In the genomic region with DNA sequence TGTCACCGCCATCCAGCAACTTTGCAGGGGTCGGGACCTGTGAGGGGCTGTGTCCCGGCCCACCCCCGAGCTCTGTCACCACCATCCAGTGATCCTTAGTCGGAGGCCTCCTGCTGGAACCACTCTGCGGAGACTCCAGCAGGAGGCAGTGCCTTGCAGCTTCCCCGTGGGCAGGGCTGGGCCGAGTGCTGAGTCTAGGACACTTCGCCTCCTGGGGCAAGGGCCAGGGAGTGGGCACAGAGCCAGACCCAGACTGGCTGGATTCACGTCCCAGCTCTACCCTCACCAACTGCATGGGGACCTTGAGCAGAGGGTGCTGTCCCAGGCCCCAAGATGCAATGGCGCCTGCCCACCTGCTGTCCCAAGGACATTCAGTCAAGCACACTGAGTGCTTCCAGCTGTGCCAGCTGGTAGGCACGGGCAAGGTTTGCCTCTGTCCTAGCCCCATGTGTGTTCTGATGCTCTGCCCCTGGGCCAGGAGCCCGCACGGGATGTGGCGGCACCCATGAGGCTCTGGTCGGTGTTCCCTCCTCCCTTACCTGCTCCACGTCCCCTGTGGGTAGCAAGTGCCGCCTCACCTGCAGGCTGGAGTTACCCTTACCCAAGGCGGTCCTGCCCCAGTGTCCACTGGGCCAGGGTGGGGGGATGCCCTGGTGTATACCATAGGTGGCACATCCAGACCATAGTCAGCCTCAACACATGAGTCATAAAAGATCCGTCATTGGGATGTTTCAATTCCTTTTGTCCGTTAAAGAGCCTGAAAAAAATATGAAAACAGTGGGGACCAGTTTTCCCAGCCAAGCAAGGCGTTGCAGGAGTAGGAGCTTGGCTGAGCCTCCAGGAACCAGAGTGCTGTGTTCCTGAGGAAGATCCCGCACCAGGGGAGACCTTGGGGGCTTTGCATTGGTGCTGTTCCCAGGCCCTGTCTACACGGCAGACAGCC, we compare ENCODE assay signal across 14 cellular contexts. TPM values are rescaled to one million over a fixed set of nuclear protein-coding genes. Genes with fewer than 3 reads are reported as not detected.
A peak's percentile ranks its signal among the peaks of the same experiment; 100 is the strongest.
DNase-seq lines count a peak whose midpoint lies in the region; ATAC-seq, FAIRE-seq and TF ChIP-seq lines count a peak whose summit lies in the region.
"Had no signal": no experiment of that assay in that cellular context is flagged by ENCODE, and none has a peak within 500 bp of the region (broad histone marks: within the 10 kb centered on the region; RNA-seq: fewer than 3 reads in every experiment).

No MANE protein-coding gene starts in this region.

- H3K27me3 ChIP-seq in adrenal gland (no peaks in the 10 kb centered on the region), HepG2 (ENCODE audit: control insufficient read depth in 1 of 2, insufficient read depth in 2 of 2, low read length in 2 of 2) (no peaks in the 10 kb centered on the region)

- ATAC-seq in HepG2 = no peak
- no peak for ATAC-seq in esophagus mucosa

- FAIRE-seq in HepG2 (lab: Jason Lieb, UNC) = no peak
- FAIRE-seq: G401.6 had no signal

- H4K20me1 ChIP-seq in HepG2 (ENCODE audit: insufficient read depth, low read length) = peaks cover 37% of the 10 kb centered on the region; the same call in 1 of the 2 replicates

- H3K9ac ChIP-seq in HepG2 (ENCODE audit: insufficient read depth, low read depth, low read length) = no peak overlapping the region

- TF ChIP-seq POLR2A in adrenal gland (IDR thresholded peaks at IDR 0.05) (no peak), HepG2 (IDR thresholded peaks at IDR 0.05; ENCODE audit: insufficient read depth in 1 of 2, low read depth in 2 of 2, low read length in 2 of 2) (no peak)

- in situ Hi-C loops in HepG2 (cut with HindIII; ENCODE audit: extremely low pct_ligation_motif_present, low pct_unique_long_range_greater_than_20kb) = no loop called here

- CTCF ChIA-PET in HepG2 (lab: Yijun Ruan, JAX; ENCODE audit: low intra/inter-chr PET ratio, low total read pairs) = no interaction called here

- no peak for TF ChIP-seq RAD21 in HepG2 (CRISPR knock-in tag; IDR thresholded peaks at IDR 0.05)

- H2AFZ ChIP-seq in HepG2 (ENCODE audit: low read length) = no peak overlapping the region

- H3K4me2 ChIP-seq in HepG2 (ENCODE audit: low read depth, low read length) = no peak overlapping the region

- no peak overlapping the region for H3K27ac ChIP-seq in 22Rv1
- peak overlapping the region; percentile 0 to 75 (median 38) for H3K27ac ChIP-seq in adrenal gland
- H3K27ac ChIP-seq in HepG2 (ENCODE audit: extremely low read length, insufficient read depth, low read length) = no peak overlapping the region
- H3K27ac ChIP-seq: prostate gland had no signal

- 54 to 66% (median 61%) methylated on average over 12 to 24 of the region's 24 CpGs for WGBS in adrenal gland, 4 donors
- WGBS in HepG2 (ENCODE audit: low lambda C conversion rate) = 97% methylated on average over 13 of the region's 24 CpGs

- H3K4me3 ChIP-seq in adrenal gland (no peak overlapping the region), HepG2 (replicated peaks in 1 of 3; ENCODE audit: insufficient read depth in 1 of 3, low read depth in 2 of 3, low read length in 3 of 3) (no peak overlapping the region)
- H3K4me3 ChIP-seq: prostate gland had no signal

- H3K4me1 ChIP-seq in adrenal gland (replicated peaks in 1 of 2) = peaks cover 38 to 56% of the 10 kb centered on the region in 2 donors
- H3K4me1 ChIP-seq in HepG2 (ENCODE audit: insufficient read depth, low read length) = peaks cover 17% of the 10 kb centered on the region

- DNase-seq in adrenal gland = peak; percentile 79 to 91 (median 88)
- no peak for DNase-seq in HepG2 (ENCODE audit: low spot score)
- DNase-seq in RPMI8226 = no peak
- no peak for DNase-seq in NCI-H446 (lab: John Stamatoyannopoulos, UW)
- DNase-seq: activated gamma-delta T cell treated with Interleukin-2 at 50 U/mL for 16 hours; effector CD8-positive, alpha-beta T cell; NCI-H774 had no signal

- H3K79me2 ChIP-seq in HepG2 (ENCODE audit: insufficient read depth, low read length) = peaks cover 71% of the 10 kb centered on the region

- intact Hi-C loops in adrenal gland (cut with DNase I) = no loop called here
- intact Hi-C loops in HepG2 (cut with micrococcal nuclease; ENCODE audit: unreplicated experiment) = no loop called here

- H3K9me3 ChIP-seq in adrenal gland (replicated peaks in 1 of 3) = no peaks in the 10 kb centered on the region
- no peaks in the 10 kb centered on the region for H3K9me3 ChIP-seq in HepG2 (ENCODE audit: low read length)
- H3K9me3 ChIP-seq: prostate gland had no signal

- no peak for TF ChIP-seq EP300 in HepG2 (IDR thresholded peaks at IDR 0.05; ENCODE audit: low read depth in 2 of 2, low read length in 2 of 2)
- no peak for TF ChIP-seq EP300 in HepG2 (CRISPR knock-in tag; IDR thresholded peaks at IDR 0.05; ENCODE audit: borderline replicate concordance)

- BruUV-seq in HepG2 (replicated peaks; lab: Mats Ljungman, UMichigan) = no TSS peak

- POLR2A ChIA-PET in HepG2 (lab: Yijun Ruan, JAX) = no interaction called here

- 0 out of 2 replicates have a peak, but pooled peaks have one; percentile 11 for TF ChIP-seq CTCF in 22Rv1 (IDR thresholded peaks at IDR 0.05)
- peak in 5 of 6 experiments; percentile 9 to 38 (median 32) for TF ChIP-seq CTCF in adrenal gland (IDR thresholded peaks at IDR 0.05)
- TF ChIP-seq CTCF in HepG2 (CRISPR knock-in tag; IDR thresholded peaks at IDR 0.05) = no peak

- H3K36me3 ChIP-seq in adrenal gland (replicated peaks in 1 of 2) = peaks cover 0 to 14% of the 10 kb centered on the region in 2 donors
- H3K36me3 ChIP-seq in HepG2 (replicated peaks in 1 of 2; ENCODE audit: control insufficient read depth in 1 of 2, insufficient read depth in 2 of 2, low read length in 2 of 2) = peaks cover 5 to 26% of the 10 kb centered on the region in 2 experiments; a peak in 4 of 5 replicates
- H3K36me3 ChIP-seq: prostate gland had no signal

RNA-seq across cellular contexts. Expression of a gene that starts 7.4 kb away (rescaled TPM):
- total RNA-seq in adrenal gland = 10 to 100 TPM; 17.9 to 85.0 (median 41.7) TPM
- polyA plus RNA-seq in adrenal gland = 10 to 100 TPM; 24.4 to 59.1 (median 26.4) TPM
- total RNA-seq in HepG2 (2016; rRNA removed; fragmentation: Illumina TruSeq; extraction: Trizol) = 18.3 and 29.0 TPM in 2 replicates
- total RNA-seq in HepG2 (2016; cell fraction: cytosol; rRNA removed; fragmentation: Illumina TruSeq; extraction: Trizol; ENCODE audit: low read depth) = 7.3 and 8.3 TPM in 2 replicates
- total RNA-seq in HepG2 (2016; cell fraction: insoluble cytoplasmic fraction; rRNA removed; fragmentation: Illumina TruSeq; extraction: Trizol) = 14.2 and 28.7 TPM in 2 replicates
- total RNA-seq in HepG2 (2016; cell fraction: membrane; rRNA removed; fragmentation: Illumina TruSeq; extraction: Trizol) = 11.9 and 12.1 TPM in 2 replicates
- 13.9 and 16.7 TPM in 2 replicates for total RNA-seq in HepG2 (2016; cell fraction: nucleus; rRNA removed; fragmentation: Illumina TruSeq; extraction: Trizol)
- polyA plus RNA-seq in HepG2 (2011; rRNA removed) = 30.8 and 39.2 TPM in 2 replicates
- 14.2 and 18.0 TPM in 2 replicates for polyA plus RNA-seq in HepG2 (2011; cell fraction: cytosol; rRNA removed)
- 95.9 and 102 TPM in 2 replicates for polyA plus RNA-seq in HepG2 (2011; cell fraction: nucleus; rRNA removed)
- polyA plus RNA-seq in HepG2 (2012) = 24.3 and 37.8 TPM in 2 replicates
- polyA plus RNA-seq in HepG2 (2016; cell fraction: cytosol; fragmentation: Illumina TruSeq; extraction: Trizol; ENCODE audit: low read depth) = 1.6 and 2.9 TPM in 2 replicates
- polyA plus RNA-seq in HepG2 (2016; cell fraction: insoluble cytoplasmic fraction; fragmentation: Illumina TruSeq; extraction: Trizol; ENCODE audit: low read depth) = 17.3 and 26.9 TPM in 2 replicates
- 6.0 and 6.7 TPM in 2 replicates for polyA plus RNA-seq in HepG2 (2016; cell fraction: membrane; fragmentation: Illumina TruSeq; extraction: Trizol; ENCODE audit: low read depth)
- 52.3 and 54.5 TPM in 2 replicates for polyA plus RNA-seq in HepG2 (2016; cell fraction: nucleus; fragmentation: Illumina TruSeq; extraction: Trizol; ENCODE audit: insufficient read depth, low read depth)
- 18.4 and 43.6 TPM in 2 replicates for polyA minus RNA-seq in HepG2 (2011; rRNA and poly(A)+ RNA removed; ENCODE audit: low replicate concordance)
- polyA minus RNA-seq in HepG2 (2011; cell fraction: cytosol; rRNA and poly(A)+ RNA removed) = 15.1 and 16.5 TPM in 2 replicates
- 17.9 and 24.6 TPM in 2 replicates for polyA minus RNA-seq in HepG2 (2011; cell fraction: nucleus; rRNA and poly(A)+ RNA removed)
- total RNA-seq in esophagus mucosa = 38.5 TPM

RNA-seq across cellular contexts. Expression of a gene that starts 13.0 kb away (rescaled TPM):
- total RNA-seq in adrenal gland = 10 to 100 TPM in 7 of 8 donors, 1 to 10 TPM in 1; 9.4 to 22.8 (median 14.0) TPM
- polyA plus RNA-seq in adrenal gland = 10 to 100 TPM in 2 of 3 donors, under 1 TPM in 1; 0.92 to 19.1 (median 13.5) TPM
- total RNA-seq in HepG2 (2016; rRNA removed; fragmentation: Illumina TruSeq; extraction: Trizol) = 10.3 and 13.7 TPM in 2 replicates
- 2.2 TPM in 2 replicates for total RNA-seq in HepG2 (2016; cell fraction: cytosol; rRNA removed; fragmentation: Illumina TruSeq; extraction: Trizol; ENCODE audit: low read depth)
- 10.1 and 13.2 TPM in 2 replicates for total RNA-seq in HepG2 (2016; cell fraction: insoluble cytoplasmic fraction; rRNA removed; fragmentation: Illumina TruSeq; extraction: Trizol)
- total RNA-seq in HepG2 (2016; cell fraction: membrane; rRNA removed; fragmentation: Illumina TruSeq; extraction: Trizol) = 5.2 and 7.2 TPM in 2 replicates
- total RNA-seq in HepG2 (2016; cell fraction: nucleus; rRNA removed; fragmentation: Illumina TruSeq; extraction: Trizol) = 5.0 and 6.8 TPM in 2 replicates
- 3.5 and 4.8 TPM in 2 replicates for polyA plus RNA-seq in HepG2 (2011; rRNA removed)
- polyA plus RNA-seq in HepG2 (2011; cell fraction: cytosol; rRNA removed) = 4.6 and 9.1 TPM in 2 replicates
- 7.4 and 8.4 TPM in 2 replicates for polyA plus RNA-seq in HepG2 (2011; cell fraction: nucleus; rRNA removed)
- 4.7 and 7.0 TPM in 2 replicates for polyA plus RNA-seq in HepG2 (2012)
- polyA plus RNA-seq in HepG2 (2016; cell fraction: cytosol; fragmentation: Illumina TruSeq; extraction: Trizol; ENCODE audit: low read depth) = 1.5 and 2.2 TPM in 2 replicates
- 12.2 and 13.2 TPM in 2 replicates for polyA plus RNA-seq in HepG2 (2016; cell fraction: insoluble cytoplasmic fraction; fragmentation: Illumina TruSeq; extraction: Trizol; ENCODE audit: low read depth)
- polyA plus RNA-seq in HepG2 (2016; cell fraction: membrane; fragmentation: Illumina TruSeq; extraction: Trizol; ENCODE audit: low read depth) = 3.7 and 4.3 TPM in 2 replicates
- polyA plus RNA-seq in HepG2 (2016; cell fraction: nucleus; fragmentation: Illumina TruSeq; extraction: Trizol; ENCODE audit: insufficient read depth, low read depth) = 10.0 and 11.0 TPM in 2 replicates
- 5.5 and 8.1 TPM in 2 replicates for polyA minus RNA-seq in HepG2 (2011; rRNA and poly(A)+ RNA removed; ENCODE audit: low replicate concordance)
- polyA minus RNA-seq in HepG2 (2011; cell fraction: cytosol; rRNA and poly(A)+ RNA removed) = 4.5 and 6.8 TPM in 2 replicates
- polyA minus RNA-seq in HepG2 (2011; cell fraction: nucleus; rRNA and poly(A)+ RNA removed) = 3.5 and 5.0 TPM in 2 replicates
- total RNA-seq in esophagus mucosa = 11.1 TPM

RNA-seq across cellular contexts. Expression of a gene that starts 25.5 kb away (rescaled TPM):
- total RNA-seq in adrenal gland = 1 to 10 TPM in 2 of 8 donors, under 1 TPM in 2, not detected in 4; 0.68 to 3.6 (median 1.1) TPM
- 1 to 10 TPM in 2 of 3 donors, not detected in 1; 1.1 to 3.5 TPM for polyA plus RNA-seq in adrenal gland
- not detected in 2 replicates for total RNA-seq in HepG2 (2016; rRNA removed; fragmentation: Illumina TruSeq; extraction: Trizol)
- not detected in 2 replicates for total RNA-seq in HepG2 (2016; cell fraction: cytosol; rRNA removed; fragmentation: Illumina TruSeq; extraction: Trizol; ENCODE audit: low read depth)
- not detected in 2 replicates for total RNA-seq in HepG2 (2016; cell fraction: insoluble cytoplasmic fraction; rRNA removed; fragmentation: Illumina TruSeq; extraction: Trizol)
- total RNA-seq in HepG2 (2016; cell fraction: membrane; rRNA removed; fragmentation: Illumina TruSeq; extraction: Trizol) = not detected in 2 replicates
- total RNA-seq in HepG2 (2016; cell fraction: nucleus; rRNA removed; fragmentation: Illumina TruSeq; extraction: Trizol) = not detected in 2 replicates
- not detected in 2 replicates for polyA plus RNA-seq in HepG2 (2011; rRNA removed)
- not detected in 2 replicates for polyA plus RNA-seq in HepG2 (2011; cell fraction: cytosol; rRNA removed)
- polyA plus RNA-seq in HepG2 (2011; cell fraction: nucleus; rRNA removed) = 0.32 TPM in 1 of 2 replicates, not detected in the other
- polyA plus RNA-seq in HepG2 (2012) = 0.24 and 0.35 TPM in 2 replicates
- polyA plus RNA-seq in HepG2 (2016; cell fraction: cytosol; fragmentation: Illumina TruSeq; extraction: Trizol; ENCODE audit: low read depth) = not detected in 2 replicates
- polyA plus RNA-seq in HepG2 (2016; cell fraction: insoluble cytoplasmic fraction; fragmentation: Illumina TruSeq; extraction: Trizol; ENCODE audit: low read depth) = not detected in 2 replicates
- not detected in 2 replicates for polyA plus RNA-seq in HepG2 (2016; cell fraction: membrane; fragmentation: Illumina TruSeq; extraction: Trizol; ENCODE audit: low read depth)
- not detected in 2 replicates for polyA plus RNA-seq in HepG2 (2016; cell fraction: nucleus; fragmentation: Illumina TruSeq; extraction: Trizol; ENCODE audit: insufficient read depth, low read depth)
- polyA minus RNA-seq in HepG2 (2011; rRNA and poly(A)+ RNA removed; ENCODE audit: low replicate concordance) = not detected in 2 replicates
- not detected in 2 replicates for polyA minus RNA-seq in HepG2 (2011; cell fraction: cytosol; rRNA and poly(A)+ RNA removed)
- not detected in 2 replicates for polyA minus RNA-seq in HepG2 (2011; cell fraction: nucleus; rRNA and poly(A)+ RNA removed)
- 0.84 TPM for total RNA-seq in esophagus mucosa
- total RNA-seq: myocyte had no signal

RNA-seq across cellular contexts. Expression of a gene that starts 30.2 kb away (rescaled TPM):
- total RNA-seq in adrenal gland (not detected), HepG2 (2016; rRNA removed; fragmentation: Illumina TruSeq; extraction: Trizol) (not detected in 2 replicates), esophagus mucosa (not detected)
- polyA plus RNA-seq in adrenal gland (not detected), HepG2 (2011; rRNA removed) (not detected in 2 replicates)
- not detected in 2 replicates for total RNA-seq in HepG2 (2016; cell fraction: cytosol; rRNA removed; fragmentation: Illumina TruSeq; extraction: Trizol; ENCODE audit: low read depth)
- total RNA-seq in HepG2 (2016; cell fraction: insoluble cytoplasmic fraction; rRNA removed; fragmentation: Illumina TruSeq; extraction: Trizol) = not detected in 2 replicates
- total RNA-seq in HepG2 (2016; cell fraction: membrane; rRNA removed; fragmentation: Illumina TruSeq; extraction: Trizol) = not detected in 2 replicates
- total RNA-seq in HepG2 (2016; cell fraction: nucleus; rRNA removed; fragmentation: Illumina TruSeq; extraction: Trizol) = not detected in 2 replicates
- not detected in 2 replicates for polyA plus RNA-seq in HepG2 (2011; cell fraction: cytosol; rRNA removed)
- polyA plus RNA-seq in HepG2 (2011; cell fraction: nucleus; rRNA removed) = not detected in 2 replicates
- polyA plus RNA-seq in HepG2 (2012) = not detected in 2 replicates
- polyA plus RNA-seq in HepG2 (2016; cell fraction: cytosol; fragmentation: Illumina TruSeq; extraction: Trizol; ENCODE audit: low read depth) = not detected in 2 replicates
- not detected in 2 replicates for polyA plus RNA-seq in HepG2 (2016; cell fraction: insoluble cytoplasmic fraction; fragmentation: Illumina TruSeq; extraction: Trizol; ENCODE audit: low read depth)
- not detected in 2 replicates for polyA plus RNA-seq in HepG2 (2016; cell fraction: membrane; fragmentation: Illumina TruSeq; extraction: Trizol; ENCODE audit: low read depth)
- polyA plus RNA-seq in HepG2 (2016; cell fraction: nucleus; fragmentation: Illumina TruSeq; extraction: Trizol; ENCODE audit: insufficient read depth, low read depth) = not detected in 2 replicates
- not detected in 2 replicates for polyA minus RNA-seq in HepG2 (2011; rRNA and poly(A)+ RNA removed; ENCODE audit: low replicate concordance)
- not detected in 2 replicates for polyA minus RNA-seq in HepG2 (2011; cell fraction: cytosol; rRNA and poly(A)+ RNA removed)
- not detected in 2 replicates for polyA minus RNA-seq in HepG2 (2011; cell fraction: nucleus; rRNA and poly(A)+ RNA removed)
- total RNA-seq: lower leg skin, myocyte, subcutaneous adipose tissue had no signal

RNA-seq across cellular contexts. Expression of a gene that starts 33.1 kb away (rescaled TPM):
- total RNA-seq in adrenal gland = under 1 TPM in 1 of 8 donors, not detected in 7; 0.36 TPM
- under 1 TPM in 1 of 3 donors, not detected in 2; 0.48 TPM for polyA plus RNA-seq in adrenal gland
- 47.4 and 70.6 TPM in 2 replicates for total RNA-seq in HepG2 (2016; rRNA removed; fragmentation: Illumina TruSeq; extraction: Trizol)
- 29.6 and 43.2 TPM in 2 replicates for total RNA-seq in HepG2 (2016; cell fraction: cytosol; rRNA removed; fragmentation: Illumina TruSeq; extraction: Trizol; ENCODE audit: low read depth)
- total RNA-seq in HepG2 (2016; cell fraction: insoluble cytoplasmic fraction; rRNA removed; fragmentation: Illumina TruSeq; extraction: Trizol) = 47.9 and 76.1 TPM in 2 replicates
- total RNA-seq in HepG2 (2016; cell fraction: membrane; rRNA removed; fragmentation: Illumina TruSeq; extraction: Trizol) = 38.7 and 54.4 TPM in 2 replicates
- total RNA-seq in HepG2 (2016; cell fraction: nucleus; rRNA removed; fragmentation: Illumina TruSeq; extraction: Trizol) = 42.5 and 49.4 TPM in 2 replicates
- 9.0 and 11.2 TPM in 2 replicates for polyA plus RNA-seq in HepG2 (2011; rRNA removed)
- 9.6 and 9.7 TPM in 2 replicates for polyA plus RNA-seq in HepG2 (2011; cell fraction: cytosol; rRNA removed)
- 3.7 and 4.5 TPM in 2 replicates for polyA plus RNA-seq in HepG2 (2011; cell fraction: nucleus; rRNA removed)
- 11.7 and 27.5 TPM in 2 replicates for polyA plus RNA-seq in HepG2 (2012)
- 59.2 and 77.1 TPM in 2 replicates for polyA plus RNA-seq in HepG2 (2016; cell fraction: cytosol; fragmentation: Illumina TruSeq; extraction: Trizol; ENCODE audit: low read depth)
- polyA plus RNA-seq in HepG2 (2016; cell fraction: insoluble cytoplasmic fraction; fragmentation: Illumina TruSeq; extraction: Trizol; ENCODE audit: low read depth) = 77.8 and 93.1 TPM in 2 replicates
- 72.5 and 86.0 TPM in 2 replicates for polyA plus RNA-seq in HepG2 (2016; cell fraction: membrane; fragmentation: Illumina TruSeq; extraction: Trizol; ENCODE audit: low read depth)
- polyA plus RNA-seq in HepG2 (2016; cell fraction: nucleus; fragmentation: Illumina TruSeq; extraction: Trizol; ENCODE audit: insufficient read depth, low read depth) = 132 and 146 TPM in 2 replicates
- polyA minus RNA-seq in HepG2 (2011; rRNA and poly(A)+ RNA removed; ENCODE audit: low replicate concordance) = 0.51 and 3.8 TPM in 2 replicates
- 3.0 and 6.0 TPM in 2 replicates for polyA minus RNA-seq in HepG2 (2011; cell fraction: cytosol; rRNA and poly(A)+ RNA removed)
- polyA minus RNA-seq in HepG2 (2011; cell fraction: nucleus; rRNA and poly(A)+ RNA removed) = 0.64 and 1.4 TPM in 2 replicates
- total RNA-seq in esophagus mucosa = not detected
- total RNA-seq: myocyte, subcutaneous adipose tissue had no signal

Comparison
In these comparisons a context has a peak if more than half of its experiments do, and no peak if none do; other contexts are left out.
1. H3K27ac ChIP-seq: peak in adrenal gland (5 of 5); none in 22Rv1 (single experiment) and HepG2 (single experiment).
2. DNase-seq: peak in adrenal gland (7 of 7); none in HepG2 (single experiment), RPMI8226 (single experiment) and NCI-H446 (0 of 2).